Comparison of ENCODE assay signal across 1 cellular context in genomic region chr9:95132406-95133350, GRCh38.
TF ChIP-seq lines count a peak whose summit lies in the region.

No MANE protein-coding gene starts in this region.

TF ChIP-seq in HepG2, 621 proteins besides CTCF, POLR2A, EP300 and RAD21 (continued from another document):
- TF ChIP-seq TBL1XR1 (IDR thresholded peaks at IDR 0.05; ENCODE audit: borderline replicate concordance, low read length, partially characterized antibody) (no peak), ZNF782 (CRISPR knock-in tag; IDR thresholded peaks at IDR 0.05; ENCODE audit: borderline replicate concordance) (no peak), ZBTB33 (CRISPR knock-in tag; IDR thresholded peaks at IDR 0.05) (no peak)
